Comparison of ENCODE assay signal across 8 cellular contexts in genomic region chr3:51391566-51392300, GRCh38. TPM values are rescaled to one million over a fixed set of nuclear protein-coding genes. Genes with fewer than 3 reads are reported as not detected.
A peak's percentile ranks its signal among the peaks of the same experiment; 100 is the strongest.
DNase-seq lines count a peak whose midpoint lies in the region; ATAC-seq and TF ChIP-seq lines count a peak whose summit lies in the region.

No MANE protein-coding gene starts in this region.

- TF ChIP-seq POLR2A in esophagus squamous epithelium (IDR thresholded peaks at IDR 0.05) (no peak), uterus (IDR thresholded peaks at IDR 0.05) (no peak)

- H3K27me3 ChIP-seq in HUES64 (ENCODE audit: insufficient read depth, low read length) (no peaks in the 10 kb centered on the region), esophagus squamous epithelium (no peaks in the 10 kb centered on the region), uterus (no peaks in the 10 kb centered on the region)

- TF ChIP-seq CTCF in CD14-positive monocyte (IDR thresholded peaks at IDR 0.05) (no peak), esophagus squamous epithelium (IDR thresholded peaks at IDR 0.05) (no peak), uterus (IDR thresholded peaks at IDR 0.05) (no peak)

- H3K36me3 ChIP-seq in HUES64 (ENCODE audit: insufficient read depth, low read length): peaks cover 83% of the 10 kb centered on the region
- peaks cover 20 to 71% (median 36%) of the 10 kb centered on the region in 3 donors for H3K36me3 ChIP-seq in esophagus squamous epithelium
- no peaks in the 10 kb centered on the region for H3K36me3 ChIP-seq in uterus

- ATAC-seq in GM21360 (IDR thresholded peaks at IDR 0.05; ENCODE audit: unreplicated experiment): peak; percentile 10
- ATAC-seq in naive thymus-derived CD8-positive, alpha-beta T cell: peak; percentile 21 to 25

- WGBS in HUES64: 4% methylated on average over 109 of the region's 109 CpGs
- WGBS in esophagus squamous epithelium, 2 donors: 0% methylated on average over 1 of the region's 109 CpGs; no CpG with 5 or more reads in 1 of the 2 donors

- H3K27me3 Mint-ChIP-seq in CD14-positive monocyte (ENCODE audit: low read depth in 3 of 3): no peaks in the 10 kb centered on the region
- no peaks in the 10 kb centered on the region for H3K27me3 Mint-ChIP-seq in naive thymus-derived CD8-positive, alpha-beta T cell

- H3K4me3 ChIP-seq in HUES64 (ENCODE audit: low read length) (peak overlapping the region; percentile 78), esophagus squamous epithelium (peak overlapping the region; percentile 64 to 96 (median 88)), uterus (peak overlapping the region; percentile 43 to 92)

- intact Hi-C loops in CD14-positive monocyte (cut with micrococcal nuclease) (loop anchor here (2.0 to 10.0 kb wide), 3 partner anchors 106 to 1037 kb away; partner anchors contain the start of genes CYB561D2 (in 1 of the 2), NPRL2 (in 1 of the 2), TEX264 (in 1 of the 2) and TMEM115 (in 1 of the 2)), esophagus squamous epithelium (cut with DNase I) (loop anchor here (5.0 to 10.0 kb wide), 2 partner anchors 106 to 293 kb away; no protein-coding TSS in a partner anchor), uterus (cut with DNase I; ENCODE audit: low total_unique reads) (loop anchor here (5.0 kb wide), 1 partner anchor 111 kb away; the partner anchor contains the start of gene DCAF1)

- H3K4me3 Mint-ChIP-seq in CD14-positive monocyte: peak overlapping the region; percentile 79 to 84
- peak overlapping the region; percentile 67 to 88 (median 78) for H3K4me3 Mint-ChIP-seq in naive thymus-derived CD8-positive, alpha-beta T cell

- peak overlapping the region; percentile 90 for H3K27ac ChIP-seq in HUES64 (ENCODE audit: low read depth, low read length)
- H3K27ac ChIP-seq in esophagus squamous epithelium: peak overlapping the region; percentile 76 to 99 (median 97)
- peak overlapping the region; percentile 80 to 93 for H3K27ac ChIP-seq in uterus

- H3K27ac Mint-ChIP-seq in CD14-positive monocyte: peak overlapping the region; percentile 73 to 89 (median 83)
- H3K27ac Mint-ChIP-seq in naive thymus-derived CD8-positive, alpha-beta T cell: peak overlapping the region; percentile 63 to 96 (median 90)

- H3K9me3 Mint-ChIP-seq in CD14-positive monocyte: peaks cover 0 to 3% (median 0%) of the 10 kb centered on the region in 7 donors
- peaks cover 0 to 10% (median 0%) of the 10 kb centered on the region in 9 donors for H3K9me3 Mint-ChIP-seq in naive thymus-derived CD8-positive, alpha-beta T cell

- H3K4me1 ChIP-seq in HUES64 (ENCODE audit: insufficient read depth, low read length) (peaks cover 10% of the 10 kb centered on the region), esophagus squamous epithelium (peaks cover 61 to 94% (median 73%) of the 10 kb centered on the region in 3 donors), uterus (peaks cover 0 to 19% of the 10 kb centered on the region in 2 donors)

- H3K9me3 ChIP-seq in HUES64 (ENCODE audit: insufficient read depth, low read depth, low read length) (peaks cover 6% of the 10 kb centered on the region; the same call in 1 of the 2 replicates), esophagus squamous epithelium (no peaks in the 10 kb centered on the region), uterus (no peaks in the 10 kb centered on the region)

- POLR2A ChIA-PET in naive thymus-derived CD8-positive, alpha-beta T cell (lab: Charles Lee): interaction anchor here (0.6 to 2.1 kb wide), 2 partner anchors 108 to 550 kb away, joined by 3 to 8 read pairs; partner anchors contain the start of genes DCAF1 and RRP9

- H3K9ac ChIP-seq in HUES64 (ENCODE audit: low read depth, low read length): peak overlapping the region; percentile 98

- DNase-seq in CD14-positive monocyte (ENCODE audit: low spot score): no peak
- DNase-seq in activated T-cell treated with anti-CD3 and anti-CD28 coated beads, Interleukin-2, amount 50 U/mL, for 1 hour: peak; percentile 73
- no peak for DNase-seq in esophagus squamous epithelium (lab: John Stamatoyannopoulos, UW)
- DNase-seq in naive thymus-derived CD8-positive, alpha-beta T cell: peak in 9 of 10 donors; percentile 34 to 77 (median 46)
- no peak for DNase-seq in uterus
- DNase-seq in OCI-M2 (lab: John Stamatoyannopoulos, UW; ENCODE audit: unreplicated experiment): no peak

- peaks cover 52 to 66% of the 10 kb centered on the region in 2 donors for H3K36me3 Mint-ChIP-seq in CD14-positive monocyte
- peaks cover 0 to 48% (median 19%) of the 10 kb centered on the region in 3 donors for H3K36me3 Mint-ChIP-seq in naive thymus-derived CD8-positive, alpha-beta T cell

- peaks cover 58% of the 10 kb centered on the region for H3K4me1 Mint-ChIP-seq in CD14-positive monocyte
- peaks cover 20 to 77% (median 62%) of the 10 kb centered on the region in 4 donors for H3K4me1 Mint-ChIP-seq in naive thymus-derived CD8-positive, alpha-beta T cell

RNA-seq across cellular contexts. Expression of gene RBM15B, which starts 0.6 kb away (rescaled TPM):
- polyA plus RNA-seq in CD14-positive monocyte: 1 to 10 TPM; 7.1 to 9.1 TPM
- 34.8 TPM for polyA plus RNA-seq in HUES64 (2013, experiment 1 of 2)
- 36.2 TPM for polyA plus RNA-seq in HUES64 (2013, experiment 2 of 2)
- total RNA-seq in esophagus squamous epithelium (10 to 100 TPM; 26.3 to 35.3 (median 27.0) TPM), uterus (10 to 100 TPM; 21.2 to 38.9 (median 28.1) TPM)
- total RNA-seq in naive thymus-derived CD8-positive, alpha-beta T cell: 10 to 100 TPM; 41.8 to 42.0 TPM
- 10 to 100 TPM; 12.9 to 27.3 (median 14.2) TPM for polyA plus RNA-seq in naive thymus-derived CD8-positive, alpha-beta T cell

RNA-seq across cellular contexts. Expression of gene MANF, which starts 6.6 kb away (rescaled TPM):
- 10 to 100 TPM; 23.6 to 30.2 TPM for polyA plus RNA-seq in CD14-positive monocyte
- polyA plus RNA-seq in HUES64 (2013, experiment 1 of 2): 125 TPM
- polyA plus RNA-seq in HUES64 (2013, experiment 2 of 2): 134 TPM
- 10 to 100 TPM; 35.9 to 97.7 (median 72.6) TPM for total RNA-seq in esophagus squamous epithelium
- 10 to 100 TPM; 51.1 to 56.2 TPM for total RNA-seq in naive thymus-derived CD8-positive, alpha-beta T cell
- 10 to 100 TPM; 41.6 to 45.3 (median 44.4) TPM for polyA plus RNA-seq in naive thymus-derived CD8-positive, alpha-beta T cell
- 10 to 100 TPM; 14.7 to 60.6 (median 28.8) TPM for total RNA-seq in uterus

Comparison
In these comparisons a context has a peak if more than half of its experiments do, and no peak if none do; other contexts are left out.
1. DNase-seq: peak in activated T-cell treated with anti-CD3 and anti-CD28 coated beads, Interleukin-2, amount 50 U/mL, for 1 hour (single experiment) and naive thymus-derived CD8-positive, alpha-beta T cell (9 of 10); none in CD14-positive monocyte (single experiment), esophagus squamous epithelium (single experiment), uterus (0 of 2) and OCI-M2 (single experiment).
2. Peak in every context shown above with its lines, with median percentiles within 50 percentile points of each other: H3K27ac ChIP-seq and H3K4me3 ChIP-seq.